ENCODE assay signal across 30 cellular contexts in the genomic region with DNA sequence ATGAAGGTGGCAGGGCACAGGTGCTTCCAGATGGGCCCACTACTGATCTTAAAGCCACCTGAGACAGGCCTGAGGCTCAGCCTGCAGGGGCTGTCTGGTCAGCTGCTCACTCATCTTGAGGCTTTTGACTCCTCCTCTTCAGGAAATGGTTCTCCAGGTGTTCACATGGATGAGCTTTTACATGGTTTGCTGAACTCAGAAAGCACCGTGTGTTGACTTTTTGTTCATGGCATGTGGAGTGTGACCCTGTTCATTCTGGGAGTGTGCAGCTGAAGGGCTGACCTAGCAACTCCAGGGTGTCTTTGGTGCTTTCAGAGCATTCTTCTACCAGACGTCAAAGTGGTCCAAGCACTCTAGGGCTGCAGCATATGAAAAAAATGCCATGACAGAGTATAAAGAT.
"Had no signal": no experiment of that assay in that cellular context is flagged by ENCODE, and none has a peak within 500 bp of the region (broad histone marks: within the 10 kb centered on the region; RNA-seq: fewer than 3 reads in every experiment).

No MANE protein-coding gene starts in this region.

- FAIRE-seq: astrocyte, small intestine had no signal

- H3K36me3 Mint-ChIP-seq: immature natural killer cell; natural killer cell; neural progenitor cell; stimulated activated effector memory CD8-positive, alpha-beta T cell treated with anti-CD3 and anti-CD28 coated beads, Interleukin-12 subunit alpha, Interleukin-12 subunit beta, amount 100 ng/mL, for 72 hours; type B pancreatic cell; WTC11 had no signal

- H3K27ac Mint-ChIP-seq: activated CD8-positive, alpha-beta T cell treated with anti-CD3 and anti-CD28 coated beads for 36 hours; activated T-helper 17 cell treated with anti-CD3 and anti-CD28 coated beads, Interleukin-2, amount 50 U/mL, for 72 hours; endodermal cell; immature natural killer cell; natural killer cell; neural progenitor cell; stimulated activated effector memory CD8-positive, alpha-beta T cell treated with anti-CD3 and anti-CD28 coated beads, Interleukin-12 subunit alpha, Interleukin-12 subunit beta, amount 100 ng/mL, for 72 hours; stimulated activated naive CD8-positive, alpha-beta T cell treated with anti-CD3 and anti-CD28 coated beads, Interleukin-15, Interleukin-2, amounts not matched to agents 100 ng/mL and 50 ng/mL, for 24 hours; type B pancreatic cell; WTC11 had no signal

- H3K4me3 Mint-ChIP-seq: activated CD8-positive, alpha-beta T cell treated with anti-CD3 and anti-CD28 coated beads for 36 hours; activated T-cell treated with anti-CD3 and anti-CD28 coated beads, Interleukin-2, amount 50 U/mL, for 4 hours; activated T-helper 17 cell treated with anti-CD3 and anti-CD28 coated beads, Interleukin-2, amount 50 U/mL, for 72 hours; endodermal cell; immature natural killer cell; natural killer cell; neural progenitor cell; stimulated activated effector memory CD8-positive, alpha-beta T cell treated with anti-CD3 and anti-CD28 coated beads, Interleukin-12 subunit alpha, Interleukin-12 subunit beta, amount 100 ng/mL, for 72 hours; stimulated activated naive CD8-positive, alpha-beta T cell treated with anti-CD3 and anti-CD28 coated beads, Interleukin-15, Interleukin-2, amounts not matched to agents 100 ng/mL and 50 ng/mL, for 24 hours; type B pancreatic cell; WTC11 had no signal

- H3K4me1 Mint-ChIP-seq: activated T-helper 17 cell treated with anti-CD3 and anti-CD28 coated beads, Interleukin-2, amount 50 U/mL, for 72 hours; endodermal cell; immature natural killer cell; natural killer cell; neural progenitor cell; stimulated activated effector memory CD8-positive, alpha-beta T cell treated with anti-CD3 and anti-CD28 coated beads, Interleukin-12 subunit alpha, Interleukin-12 subunit beta, amount 100 ng/mL, for 72 hours; WTC11 had no signal

- DNase-seq: activated CD4-positive, alpha-beta T cell treated with anti-CD3 and anti-CD28 coated beads, Interleukin-2, amount 50 U/mL, for 1 hour; activated CD8-positive, alpha-beta T cell treated with anti-CD3 and anti-CD28 coated beads for 36 hours; activated gamma-delta T cell treated with Interleukin-2 at 50 U/mL for 16 hours; activated naive CD4-positive, alpha-beta T cell treated with anti-CD3 and anti-CD28 coated beads, Interleukin-2, amount 50 U/mL, for 16 hours; activated T-cell treated with anti-CD3 and anti-CD28 coated beads, Interleukin-2, amount 50 U/mL, for 4 hours; amniotic stem cell; brain microvascular endothelial cell; caudate nucleus; endodermal cell; foreskin keratinocyte; heart left ventricle; hypothalamus; immature natural killer cell; left lung; lower lobe of right lung; mesenchymal stem cell; natural killer cell; occipital lobe; psoas muscle; sigmoid colon; small intestine; stimulated activated CD4-positive, alpha-beta T cell treated with anti-CD3 and anti-CD28 coated beads, Interleukin-4, amount 100 ng/mL, for 24 hours; uterus had no signal

- H3K27me3 Mint-ChIP-seq: stimulated activated naive CD8-positive, alpha-beta T cell treated with anti-CD3 and anti-CD28 coated beads, Interleukin-15, Interleukin-2, amounts not matched to agents 100 ng/mL and 50 ng/mL, for 24 hours had no signal
